In genomic region chr10:88880287-88881094, GRCh38 we compare ENCODE assay signal across 8 cellular contexts. TPM values are rescaled to one million over a fixed set of nuclear protein-coding genes. Genes with fewer than 3 reads are reported as not detected.
A peak's percentile ranks its signal among the peaks of the same experiment; 100 is the strongest.
DNase-seq lines count a peak whose midpoint lies in the region; ATAC-seq and TF ChIP-seq lines count a peak whose summit lies in the region.

No MANE protein-coding gene starts in this region.

- H3K27me3 ChIP-seq in IMR-90 (ENCODE audit: control insufficient read depth, insufficient read depth, low read length) = no peaks in the 10 kb centered on the region

- H3K4ac ChIP-seq in IMR-90 (ENCODE audit: low read depth, low read length) = peak overlapping the region; percentile 99

- H3K27ac ChIP-seq in IMR-90 (ENCODE audit: insufficient read depth, low read length) (peak overlapping the region; percentile 98), temporal lobe (ENCODE audit: low read depth, low read length) (peak overlapping the region; percentile 80)

- TF ChIP-seq RAD21 in IMR-90 (IDR thresholded peaks at IDR 0.05; ENCODE audit: low read length) = no peak

- 0% methylated on average over 42 of the region's 84 CpGs; no CpG with 5 or more reads in 1 of the 2 experiments for WGBS in IMR-90 (ENCODE audit: extremely low coverage in 2 of 2, insufficient read length in 1 of 2), 2 experiments

- H3K4me2 ChIP-seq in IMR-90 (ENCODE audit: low read depth, low read length) = peak overlapping the region; percentile 92

- peak overlapping the region; percentile 97 for H4K91ac ChIP-seq in IMR-90 (ENCODE audit: insufficient read depth, low read depth, low read length)

- H2BK5ac ChIP-seq in IMR-90 (ENCODE audit: low read depth, low read length, poor library complexity, severe bottlenecking) = peak overlapping the region; percentile 96

- no peaks in the 10 kb centered on the region; the same call in 1 of the 2 replicates for H4K20me1 ChIP-seq in IMR-90 (ENCODE audit: insufficient read depth, low read length)

- H2BK15ac ChIP-seq in IMR-90 (ENCODE audit: low read depth, low read length) = peak overlapping the region; percentile 93; the same call in 2 of the 3 replicates

- H3K56ac ChIP-seq in IMR-90 (ENCODE audit: extremely low read depth, insufficient read depth, low read length) = peak overlapping the region; percentile 99

- H2BK20ac ChIP-seq in IMR-90 (ENCODE audit: low read depth, low read length) = peak overlapping the region; percentile 98

- peak overlapping the region; percentile 89 for H2AK9ac ChIP-seq in IMR-90 (replicated peaks; ENCODE audit: low read depth, low read length, poor library complexity)

- no TSS peak for BruUV-seq in IMR-90 (replicated peaks; lab: Mats Ljungman, UMichigan)

- peaks cover 9% of the 10 kb centered on the region; the same call in 1 of the 2 replicates for H3K9me1 ChIP-seq in IMR-90 (ENCODE audit: insufficient read depth, low read length)

- H3K23ac ChIP-seq in IMR-90 (ENCODE audit: low read depth, low read length) = peak overlapping the region; percentile 100

- peak overlapping the region; percentile 99 for H2BK120ac ChIP-seq in IMR-90 (ENCODE audit: low read depth, low read length)

- peak; percentile 54; the same call in 1 of the 2 replicates for TF ChIP-seq POLR2A in IMR-90 (IDR thresholded peaks at IDR 0.05; ENCODE audit: low read depth, low read length)

- H3K14ac ChIP-seq in IMR-90 (replicated peaks; ENCODE audit: low read depth, low read length) = peak overlapping the region; percentile 99

- ATAC-seq in GM21528 (IDR thresholded peaks at IDR 0.05; ENCODE audit: low FRiP score, unreplicated experiment) (peak; percentile 75), IMR-90 (ENCODE audit: low read depth) (peak; percentile 81), omental fat pad (ENCODE audit: low FRiP score) (peak; percentile 83)

- TF ChIP-seq CTCF in IMR-90 (conservative IDR thresholded peaks at IDR 0.05; ENCODE audit: low read depth, low read length) = peak; percentile 21
- no peak for TF ChIP-seq CTCF in omental fat pad (IDR thresholded peaks at IDR 0.05)

- H4K5ac ChIP-seq in IMR-90 (ENCODE audit: low read depth, low read length) = peak overlapping the region; percentile 90

- peak overlapping the region; percentile 98 for H3K18ac ChIP-seq in IMR-90 (ENCODE audit: low read depth, low read length)

- POLR2A ChIA-PET in IMR-90 (lab: Charles Lee; ENCODE audit: unreplicated experiment) = interaction anchor here (0.5 to 1.6 kb wide), 4 partner anchors 15 to 110 kb away, joined by 4 to 9 read pairs (median 4); partner anchors contain the start of gene FAS

- peaks cover 14% of the 10 kb centered on the region for H3K4me1 ChIP-seq in IMR-90 (ENCODE audit: control insufficient read depth, insufficient read depth, low read length)

- peak overlapping the region; percentile 84 to 99 for H4K8ac ChIP-seq in IMR-90 (ENCODE audit: low read depth in 2 of 2, low read length in 2 of 2)

- peak overlapping the region; percentile 90 for H3K4me3 ChIP-seq in IMR-90 (ENCODE audit: insufficient read depth, low read depth, low read length)

- DNase-seq in Daoy (ENCODE audit: low read depth) (peak; percentile 86), IMR-90 (peak; percentile 80), SK-MEL-5 (ENCODE audit: low read depth, low spot score) (peak; percentile 71), globus pallidus (ENCODE audit: low spot score) (peak; percentile 67), omental fat pad (ENCODE audit: low spot score) (peak; percentile 59)
- DNase-seq in activated naive CD4-positive, alpha-beta T cell treated with anti-CD3 and anti-CD28 coated beads, Interleukin-2, amount 50 U/mL, for 16 hours = peak; percentile 70

- H3K9ac ChIP-seq in IMR-90 (ENCODE audit: low read depth, low read length) = peak overlapping the region; percentile 98

- no peaks in the 10 kb centered on the region for H3K9me3 ChIP-seq in IMR-90 (ENCODE audit: control insufficient read depth, insufficient read depth, low read length)

- H2AK5ac ChIP-seq in IMR-90 (ENCODE audit: low read depth, low read length) = peak overlapping the region; percentile 72

- peaks cover 10 to 44% of the 10 kb centered on the region in 2 experiments for H3K79me1 ChIP-seq in IMR-90 (ENCODE audit: low read depth in 1 of 2, low read length in 2 of 2)

- dilution Hi-C loops in IMR-90 (cut with HindIII; ENCODE audit: low sequenced_read_pairs, unreplicated experiment) = no loop called here

- peak overlapping the region; percentile 95 for H2AFZ ChIP-seq in IMR-90 (replicated peaks; ENCODE audit: low read length, poor library complexity)

- no peaks in the 10 kb centered on the region; the same call in 1 of the 2 replicates for H3K36me3 ChIP-seq in IMR-90 (ENCODE audit: control insufficient read depth, insufficient read depth, low read length)

- in situ Hi-C loops in IMR-90 (cut with MboI; ENCODE audit: low sequenced_read_pairs) (no loop called here), SK-MEL-5 (cut with HindIII; ENCODE audit: low pct_unique_long_range_greater_than_20kb, low sequenced_read_pairs) (no loop called here)

- intact Hi-C loops in IMR-90 (cut with micrococcal nuclease) = loop anchor here (2.0 kb wide), 1 partner anchor 46 kb away; no protein-coding TSS in a partner anchor

- CTCF ChIA-PET in IMR-90 (lab: Yijun Ruan, JAX) = interaction anchor here (1.0 to 1.2 kb wide), 2 partner anchors 52 to 107 kb away, joined by 3 to 4 read pairs; no protein-coding TSS in a partner anchor

TF ChIP-seq in IMR-90, 13 proteins besides CTCF, POLR2A, EP300 and RAD21:
- TF ChIP-seq CHD1 (IDR thresholded peaks at IDR 0.05; ENCODE audit: low read depth, low read length) = no peak
- TF ChIP-seq BHLHE40 (IDR thresholded peaks at IDR 0.05; ENCODE audit: low read depth, low read length) = 0 out of 2 replicates have a peak, but pooled peaks have one; percentile 2
- TF ChIP-seq, protein P1, sequence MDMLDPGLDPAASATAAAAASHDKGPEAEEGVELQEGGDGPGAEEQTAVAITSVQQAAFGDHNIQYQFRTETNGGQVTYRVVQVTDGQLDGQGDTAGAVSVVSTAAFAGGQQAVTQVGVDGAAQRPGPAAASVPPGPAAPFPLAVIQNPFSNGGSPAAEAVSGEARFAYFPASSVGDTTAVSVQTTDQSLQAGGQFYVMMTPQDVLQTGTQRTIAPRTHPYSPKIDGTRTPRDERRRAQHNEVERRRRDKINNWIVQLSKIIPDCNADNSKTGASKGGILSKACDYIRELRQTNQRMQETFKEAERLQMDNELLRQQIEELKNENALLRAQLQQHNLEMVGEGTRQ (IDR thresholded peaks at IDR 0.05; ENCODE audit: low read depth, low read length) = peak; percentile 10; the same call in 1 of the 2 replicates
- no peak for TF ChIP-seq MAFK (IDR thresholded peaks at IDR 0.05; ENCODE audit: low read depth, low read length)
- TF ChIP-seq RCOR1 (IDR thresholded peaks at IDR 0.05; ENCODE audit: insufficient replicate concordance, low read length) = no peak
- no peak for TF ChIP-seq FOS (IDR thresholded peaks at IDR 0.05; ENCODE audit: low read depth, low read length)
- TF ChIP-seq CEBPB (IDR thresholded peaks at IDR 0.05; ENCODE audit: low read depth, low read length) = 0 out of 2 replicates have a peak, but pooled peaks have one; percentile 14
- TF ChIP-seq RFX5 (IDR thresholded peaks at IDR 0.05; ENCODE audit: low read depth, low read length) = no peak
- peak; percentile 46; the same call in 1 of the 2 replicates for TF ChIP-seq MAZ (IDR thresholded peaks at IDR 0.05; ENCODE audit: borderline replicate concordance, low read depth, low read length)
- peak; percentile 87 for TF ChIP-seq MXI1 (IDR thresholded peaks at IDR 0.05; ENCODE audit: borderline replicate concordance, low read depth, low read length)
- TF ChIP-seq NFE2L2 (IDR thresholded peaks at IDR 0.05; ENCODE audit: low read depth, low read length) = no peak
- TF ChIP-seq SMC3 (IDR thresholded peaks at IDR 0.05; ENCODE audit: low read depth, low read length) = no peak

RNA-seq across cellular contexts. Expression of gene STAMBPL1, which starts 0.4 kb away (rescaled TPM):
- total RNA-seq in Daoy (2014; rRNA removed; shearing (Covaris generic)) = 22.9 and 23.9 TPM in 2 replicates
- total RNA-seq in IMR-90 (2012; rRNA removed) (28.1 and 32.8 TPM in 2 replicates), omental fat pad (10 to 100 TPM; 14.4 to 25.1 (median 16.2) TPM), temporal lobe (6.6 TPM)
- polyA plus RNA-seq in IMR-90 (2012; rRNA removed) = 26.8 and 30.6 TPM in 2 replicates
- 10.8 and 17.7 TPM in 2 replicates for polyA plus RNA-seq in IMR-90 (2012; cell fraction: cytosol; rRNA removed)
- polyA plus RNA-seq in IMR-90 (2012; cell fraction: nucleus; rRNA removed; ENCODE audit: low replicate concordance) = 41.6 and 41.8 TPM in 2 replicates
- 8.2 and 8.4 TPM in 2 replicates for total RNA-seq in SK-MEL-5 (2014; rRNA removed; shearing (Covaris generic))
- 6.2 and 11.0 TPM in 2 replicates for polyA plus RNA-seq in SK-MEL-5 (2015; cell fraction: cytosol; rRNA removed)
- 9.3 and 10.5 TPM in 2 replicates for polyA plus RNA-seq in SK-MEL-5 (2015; cell fraction: nucleus; rRNA removed)

RNA-seq across cellular contexts. Expression of gene ANKRD22, which starts 28.8 kb away (rescaled TPM):
- not detected in 2 replicates for total RNA-seq in Daoy (2014; rRNA removed; shearing (Covaris generic))
- total RNA-seq in IMR-90 (2012; rRNA removed) (not detected in 2 replicates), omental fat pad (under 1 TPM in 1 of 4 donors, not detected in 3; 0.63 TPM), temporal lobe (not detected)
- polyA plus RNA-seq in IMR-90 (2012; rRNA removed) = not detected in 2 replicates
- polyA plus RNA-seq in IMR-90 (2012; cell fraction: cytosol; rRNA removed) = not detected in 2 replicates
- polyA plus RNA-seq in IMR-90 (2012; cell fraction: nucleus; rRNA removed; ENCODE audit: low replicate concordance) = not detected in 2 replicates
- not detected in 2 replicates for total RNA-seq in SK-MEL-5 (2014; rRNA removed; shearing (Covaris generic))
- polyA plus RNA-seq in SK-MEL-5 (2015; cell fraction: cytosol; rRNA removed) = 0.19 TPM in 1 of 2 replicates, not detected in the other
- polyA plus RNA-seq in SK-MEL-5 (2015; cell fraction: nucleus; rRNA removed) = not detected in 2 replicates

Comparison
In these comparisons a context has a peak if more than half of its experiments do, and no peak if none do; other contexts are left out.
1. Peak in every context shown above with its lines: DNase-seq, ATAC-seq, H3K4me3 ChIP-seq and H3K27ac ChIP-seq.